In genomic region chr18:62522510-62523254, GRCh38 we compare ENCODE assay signal across 8 cellular contexts. TPM values are rescaled to one million over a fixed set of nuclear protein-coding genes. Genes with fewer than 3 reads are reported as not detected.
DNase-seq lines count a peak whose midpoint lies in the region; ATAC-seq and TF ChIP-seq lines count a peak whose summit lies in the region.

Gene ZCCHC2 (plus strand): TSS chr18:62523025. CDS start chr18:62523425, 400 bp downstream.

- H3K9me3 Mint-ChIP-seq in IgD-negative memory B cell: no peaks in the 10 kb centered on the region

- intact Hi-C loops in mucosa of descending colon (cut with DNase I, micrococcal nuclease): no loop called here

- H3K27ac Mint-ChIP-seq in IgD-negative memory B cell: peak within 1 kb of the TSS; percentile 57 to 95 (median 89)

- TF ChIP-seq CTCF in epithelial cell of esophagus (IDR thresholded peaks at IDR 0.05; ENCODE audit: insufficient read depth, low read depth, low read length, missing control alignments) (no peak), mucosa of descending colon (IDR thresholded peaks at IDR 0.05) (peak; percentile 11)

- no peaks in the 10 kb centered on the region for H3K27me3 Mint-ChIP-seq in IgD-negative memory B cell

- ATAC-seq in GM21529 (IDR thresholded peaks at IDR 0.05; ENCODE audit: unreplicated experiment): peak; percentile 64
- peak; percentile 84 for ATAC-seq in mucosa of descending colon

- H3K4me3 ChIP-seq in epithelial cell of esophagus (ENCODE audit: low read length): peak within 1 kb of the TSS; percentile 75
- peak within 1 kb of the TSS; percentile 86 for H3K4me3 ChIP-seq in mucosa of descending colon

- peaks cover 21% of the 10 kb centered on the region for H3K4me1 ChIP-seq in mucosa of descending colon (ENCODE audit: low read depth)

- peak; percentile 92 for DNase-seq in DMS 273 treated with DMSO at 0.1 percent for 48 hours (lab: John Stamatoyannopoulos, UW)
- DNase-seq in OCI-M2 (lab: John Stamatoyannopoulos, UW; ENCODE audit: unreplicated experiment): peak; percentile 38
- peak; percentile 99 for DNase-seq in activated T-cell treated with anti-CD3 and anti-CD28 coated beads for 4 hours
- DNase-seq in epithelial cell of esophagus (ENCODE audit: low read depth): peak; percentile 99
- DNase-seq in mucosa of descending colon: peak; percentile 99 to 100 (median 99)
- peak; percentile 95 for DNase-seq in stimulated activated CD8-positive, alpha-beta memory T cell treated with anti-CD3 and anti-CD28 coated beads, Interleukin-4, amount 100 ng/mL, for 24 hours (ENCODE audit: low read depth)

- H3K9me3 ChIP-seq in mucosa of descending colon: no peaks in the 10 kb centered on the region

- H3K4me1 Mint-ChIP-seq in IgD-negative memory B cell: peaks cover 19 to 39% (median 24%) of the 10 kb centered on the region in 3 donors

- H3K4me3 Mint-ChIP-seq in IgD-negative memory B cell: peak within 1 kb of the TSS; percentile 89 to 98 (median 96)

- peaks cover 3% of the 10 kb centered on the region for H3K36me3 Mint-ChIP-seq in IgD-negative memory B cell

- H3K36me3 ChIP-seq in mucosa of descending colon (ENCODE audit: low read depth): no peaks in the 10 kb centered on the region

RNA-seq across cellular contexts. Expression of gene ZCCHC2, which starts in this region (rescaled TPM):
- polyA plus RNA-seq in IgD-negative memory B cell: 2.9 TPM
- total RNA-seq in mucosa of descending colon: 10 to 100 TPM; 22.2 to 27.5 (median 26.0) TPM

Comparison
In these comparisons a context has a peak if more than half of its experiments do, and no peak if none do; other contexts are left out.
1. Peak in every context shown above with its lines: DNase-seq, ATAC-seq and H3K4me3 ChIP-seq.
2. DNase-seq: peak in every context shown above with its lines; median percentile 99 in activated T-cell treated with anti-CD3 and anti-CD28 coated beads for 4 hours; 99 in epithelial cell of esophagus; 99 in mucosa of descending colon; 95 in stimulated activated CD8-positive, alpha-beta memory T cell treated with anti-CD3 and anti-CD28 coated beads, Interleukin-4, amount 100 ng/mL, for 24 hours; 92 in DMS 273 treated with DMSO at 0.1 percent for 48 hours; 38 in OCI-M2.